In the genomic region with DNA sequence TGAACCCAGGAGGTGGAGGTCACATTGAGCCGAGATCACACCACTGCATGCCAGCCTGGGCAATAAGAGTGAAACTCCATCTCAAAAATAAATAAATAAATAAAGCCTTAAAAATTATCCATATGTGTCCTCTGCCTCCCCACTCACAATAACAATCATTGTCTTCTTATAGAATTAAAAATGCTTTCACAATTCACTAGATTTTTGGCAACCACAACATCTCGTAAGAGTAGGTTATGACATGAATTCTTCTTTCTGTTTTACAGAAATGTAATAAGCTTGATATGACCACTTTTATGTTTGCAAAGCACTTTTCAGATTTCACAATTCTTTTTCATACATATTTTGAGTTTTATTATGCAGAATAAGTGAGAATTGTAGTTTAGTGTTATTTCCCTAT, we compare ENCODE assay signal across 31 cellular contexts.
"Had no signal": no experiment of that assay in that cellular context is flagged by ENCODE, and none has a peak within 500 bp of the region (broad histone marks: within the 10 kb centered on the region; RNA-seq: fewer than 3 reads in every experiment).

No MANE protein-coding gene starts in this region.

- H3K4me1 ChIP-seq: adrenal gland, body of pancreas had no signal

- H3K27ac ChIP-seq: adrenal gland, body of pancreas, esophagus squamous epithelium, gastrocnemius medialis, heart left ventricle, WERI-Rb-1 had no signal

- H3K4me3 ChIP-seq: adrenal gland, body of pancreas, esophagus squamous epithelium, heart left ventricle had no signal

- H3K27me3 ChIP-seq: adrenal gland, body of pancreas, esophagus squamous epithelium, gastrocnemius medialis had no signal

- H3K9me3 ChIP-seq: adrenal gland, body of pancreas, gastrocnemius medialis had no signal

- H3K36me3 ChIP-seq: adrenal gland, esophagus squamous epithelium, gastrocnemius medialis, heart left ventricle, WERI-Rb-1 had no signal

- ATAC-seq: activated CD4-positive, CD25-positive, alpha-beta regulatory T cell treated with anti-CD3 and anti-CD28 coated beads, Interleukin-2, amount 50 U/mL, for 24 hours; activated CD8-positive, alpha-beta T cell treated with anti-CD3 and anti-CD28 coated beads for 36 hours; activated T-cell treated with anti-CD3 and anti-CD28 coated beads, Interleukin-2, amount 50 U/mL, for 4 hours; activated T-helper 17 cell treated with anti-CD3 and anti-CD28 coated beads, Interleukin-2, amount 50 U/mL, for 72 hours; body of pancreas; effector memory CD8-positive, alpha-beta T cell; gastrocnemius medialis; heart left ventricle; T-helper 17 cell had no signal

- DNase-seq: activated B cell treated with CpG ODN at 0.5 μM for 24 hours; activated CD4-positive, alpha-beta T cell treated with anti-CD3 and anti-CD28 coated beads for 48 hours; activated CD4-positive, alpha-beta T cell treated with anti-CD3 and anti-CD28 coated beads, Interleukin-2, amount 50 U/mL, for 1 hour; activated CD4-positive, alpha-beta T cell treated with anti-CD3 and anti-CD28 coated beads, Interleukin-2, amount 50 U/mL, for 48 hours; activated CD8-positive, alpha-beta memory T cell treated with anti-CD3 and anti-CD28 coated beads for 24 hours; activated CD8-positive, alpha-beta T cell treated with anti-CD3 and anti-CD28 coated beads for 36 hours; activated effector memory CD4-positive, alpha-beta T cell treated with Interleukin-2 at 50 U/mL for 16 hours; activated gamma-delta T cell treated with Interleukin-2 at 50 U/mL for 16 hours; activated naive CD4-positive, alpha-beta T cell treated with anti-CD3 and anti-CD28 coated beads, Interleukin-2, amount 50 U/mL, for 16 hours; activated naive CD4-positive, alpha-beta T cell treated with Interleukin-2 at 50 U/mL for 16 hours; activated T-cell treated with anti-CD3 and anti-CD28 coated beads, Interleukin-2, amount 50 U/mL, for 4 hours; adrenal gland; amygdala; aorta; body of pancreas; caudate nucleus; cortex of kidney; dermis blood vessel endothelial cell; effector CD4-positive, alpha-beta T cell; effector memory CD8-positive, alpha-beta T cell; esophagus squamous epithelium; foreskin fibroblast; gastrocnemius medialis; glutamatergic neuron; heart left ventricle; T-helper 1 cell; T-helper 17 cell; T1000; WERI-Rb-1 had no signal
